ENCODE assay signal across 11 cellular contexts in genomic region chrX:19964017-19964710, GRCh38. TPM values are rescaled to one million over a fixed set of nuclear protein-coding genes. Genes with fewer than 3 reads are reported as not detected.
DNase-seq lines count a peak whose midpoint lies in the region; ATAC-seq and TF ChIP-seq lines count a peak whose summit lies in the region.
"Had no signal": no experiment of that assay in that cellular context is flagged by ENCODE, and none has a peak within 500 bp of the region (broad histone marks: within the 10 kb centered on the region; RNA-seq: fewer than 3 reads in every experiment).

No MANE protein-coding gene starts in this region.

- H3K36me3 ChIP-seq in HEK293 (ENCODE audit: control insufficient read depth in 2 of 2, insufficient read depth in 1 of 2, low read length in 2 of 2) (peaks cover 4 to 9% of the 10 kb centered on the region in 2 experiments; a peak in 2 of 3 replicates), hepatocyte (replicated peaks; ENCODE audit: insufficient read depth, low read depth) (no peaks in the 10 kb centered on the region)

- TF ChIP-seq CTCF in HEK293 (tag by site-specific recombination; IDR thresholded peaks at IDR 0.05) (no peak), activated B cell treated with CpG ODN at 0.5 μM for 24 hours (IDR thresholded peaks at IDR 0.05) (no peak), hepatocyte (IDR thresholded peaks at IDR 0.05; ENCODE audit: poor library complexity) (no peak), omental fat pad (IDR thresholded peaks at IDR 0.05) (no peak), CD14-positive monocyte (IDR thresholded peaks at IDR 0.05) (no peak)

- H3K27me3 ChIP-seq in hepatocyte, result no peaks in the 10 kb centered on the region

- no peaks in the 10 kb centered on the region for H3K79me2 ChIP-seq in hepatocyte

- WGBS in hepatocyte (ENCODE audit: low lambda C conversion rate, missing lambda C conversion rate), result 82% methylated on average over 9 of the region's 9 CpGs

- H3K4me1 ChIP-seq in HEK293 (ENCODE audit: control insufficient read depth, insufficient read depth, low read length) (no peaks in the 10 kb centered on the region), hepatocyte (ENCODE audit: insufficient read depth) (no peaks in the 10 kb centered on the region)

- no peak overlapping the region for H2AFZ ChIP-seq in hepatocyte

- H3K9me3 ChIP-seq in HEK293 (ENCODE audit: control insufficient read depth, insufficient read depth, low read depth, low read length), result no peaks in the 10 kb centered on the region
- no peaks in the 10 kb centered on the region for H3K9me3 ChIP-seq in hepatocyte (ENCODE audit: low read depth)

- H3K9me3 Mint-ChIP-seq in activated B cell treated with CpG ODN at 0.5 μM for 24 hours, result no peaks in the 10 kb centered on the region
- peaks cover 0 to 2% (median 0%) of the 10 kb centered on the region in 7 donors for H3K9me3 Mint-ChIP-seq in CD14-positive monocyte
- H3K9me3 Mint-ChIP-seq: effector memory CD8-positive, alpha-beta T cell had no signal

- intact Hi-C loops in activated B cell treated with CpG ODN at 0.5 μM for 24 hours (cut with micrococcal nuclease), result no loop called here
- intact Hi-C loops in CD14-positive monocyte (cut with micrococcal nuclease), result no loop called here
- intact Hi-C loops in posterior cingulate gyrus (cut with DNase I), result no loop called here

- H3K9me2 ChIP-seq in hepatocyte (replicated peaks; ENCODE audit: insufficient read depth), result no peaks in the 10 kb centered on the region

- H3K4me2 ChIP-seq in hepatocyte, result no peak overlapping the region

- H3K4me3 ChIP-seq in HEK293 (ENCODE audit: low read depth, low read length) (no peak overlapping the region), hepatocyte (no peak overlapping the region)

- H3K27ac ChIP-seq in HEK293 (ENCODE audit: extremely low read depth, low read depth, low read length) (no peak overlapping the region), hepatocyte (no peak overlapping the region)

- peak; percentile 68 for ATAC-seq in GM18508 (IDR thresholded peaks at IDR 0.05; ENCODE audit: insufficient read depth, unreplicated experiment)
- peak; percentile 58 for ATAC-seq in activated B cell treated with CpG ODN at 0.5 μM for 24 hours (ENCODE audit: low read depth)
- ATAC-seq in omental fat pad (ENCODE audit: low FRiP score), result no peak
- ATAC-seq: effector memory CD8-positive, alpha-beta T cell had no signal

- CTCF ChIA-PET in HEK293 (lab: Yijun Ruan, JAX), result no interaction called here
- CTCF ChIA-PET in activated B cell treated with CpG ODN at 0.5 μM for 24 hours (lab: Charles Lee), result no interaction called here

- no peak overlapping the region for H3K27ac Mint-ChIP-seq in activated B cell treated with CpG ODN at 0.5 μM for 24 hours
- H3K27ac Mint-ChIP-seq in CD14-positive monocyte, result no peak overlapping the region

- H3K4me1 Mint-ChIP-seq in activated B cell treated with CpG ODN at 0.5 μM for 24 hours (peaks cover 7% of the 10 kb centered on the region), CD14-positive monocyte (no peaks in the 10 kb centered on the region)

- no peak overlapping the region for H3K4me3 Mint-ChIP-seq in activated B cell treated with CpG ODN at 0.5 μM for 24 hours
- no peak overlapping the region for H3K4me3 Mint-ChIP-seq in CD14-positive monocyte
- H3K4me3 Mint-ChIP-seq: effector memory CD8-positive, alpha-beta T cell had no signal

- no peak for DNase-seq in activated B cell treated with CpG ODN at 0.5 μM for 24 hours
- DNase-seq in stimulated activated CD4-positive, alpha-beta T cell treated with anti-CD3 and anti-CD28 coated beads, Interleukin-15, amount 100 ng/mL, for 48 hours (ENCODE audit: low read depth in 2 of 2), result peak; percentile 21 to 31
- no peak for DNase-seq in hepatocyte (ENCODE audit: low spot score)
- DNase-seq in omental fat pad (ENCODE audit: low spot score), result no peak
- DNase-seq in CD14-positive monocyte (ENCODE audit: low spot score), result no peak
- no peak for DNase-seq in posterior cingulate gyrus
- DNase-seq: effector memory CD8-positive, alpha-beta T cell; GOT3; RPMI8226 had no signal

- POLR2A ChIA-PET in HEK293 (lab: Yijun Ruan, JAX) (no interaction called here), activated B cell treated with CpG ODN at 0.5 μM for 24 hours (lab: Charles Lee) (no interaction called here)

- H4K20me1 ChIP-seq in hepatocyte (ENCODE audit: insufficient read depth, poor library complexity, severe bottlenecking), result no peaks in the 10 kb centered on the region

- H3K27me3 Mint-ChIP-seq in activated B cell treated with CpG ODN at 0.5 μM for 24 hours (no peaks in the 10 kb centered on the region), CD14-positive monocyte (ENCODE audit: low read depth in 3 of 3) (peaks cover 0 to 4% (median 0%) of the 10 kb centered on the region in 3 donors)
- H3K27me3 Mint-ChIP-seq: effector memory CD8-positive, alpha-beta T cell had no signal

- H3K36me3 Mint-ChIP-seq in activated B cell treated with CpG ODN at 0.5 μM for 24 hours (ENCODE audit: low read depth) (peaks cover 37% of the 10 kb centered on the region), CD14-positive monocyte (peaks cover 21 to 28% of the 10 kb centered on the region in 2 donors)

TF ChIP-seq in HEK293, 187 proteins besides CTCF, POLR2A, EP300 and RAD21:
- TF ChIP-seq, protein P1, sequence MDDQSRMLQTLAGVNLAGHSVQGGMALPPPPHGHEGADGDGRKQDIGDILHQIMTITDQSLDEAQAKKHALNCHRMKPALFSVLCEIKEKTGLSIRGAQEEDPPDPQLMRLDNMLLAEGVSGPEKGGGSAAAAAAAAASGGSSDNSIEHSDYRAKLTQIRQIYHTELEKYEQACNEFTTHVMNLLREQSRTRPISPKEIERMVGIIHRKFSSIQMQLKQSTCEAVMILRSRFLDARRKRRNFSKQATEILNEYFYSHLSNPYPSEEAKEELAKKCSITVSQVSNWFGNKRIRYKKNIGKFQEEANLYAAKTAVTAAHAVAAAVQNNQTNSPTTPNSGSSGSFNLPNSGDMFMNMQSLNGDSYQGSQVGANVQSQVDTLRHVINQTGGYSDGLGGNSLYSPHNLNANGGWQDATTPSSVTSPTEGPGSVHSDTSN (CRISPR knock-in tag; IDR thresholded peaks at IDR 0.05), result no peak
- 0 out of 2 replicates have a peak, but pooled peaks have one; percentile 29 for TF ChIP-seq PRDM10 (tag by site-specific recombination; IDR thresholded peaks at IDR 0.05)
TF ChIP-seq in HEK293: peak in this region for 1.

RNA-seq across cellular contexts. Expression of gene BCLAF3, which starts 26.7 kb away (rescaled TPM):
- 11.6 and 15.3 TPM in 2 replicates for total RNA-seq in activated B cell treated with CpG ODN at 0.5 μM for 24 hours
- total RNA-seq in hepatocyte, result 6.6 and 8.1 TPM in 2 replicates
- 6.0 and 7.0 TPM in 2 replicates for polyA plus RNA-seq in hepatocyte
- total RNA-seq in omental fat pad, result 10 to 100 TPM in 1 of 4 donors, 1 to 10 TPM in 3; 5.4 to 19.5 (median 6.0) TPM
- polyA plus RNA-seq in CD14-positive monocyte, result 1 to 10 TPM in 1 of 2 donors, under 1 TPM in 1; 0.87 to 1.1 TPM

Comparison
In these comparisons a context has a peak if more than half of its experiments do, and no peak if none do; other contexts are left out.
1. DNase-seq: peak in stimulated activated CD4-positive, alpha-beta T cell treated with anti-CD3 and anti-CD28 coated beads, Interleukin-15, amount 100 ng/mL, for 48 hours (2 of 2); none in activated B cell treated with CpG ODN at 0.5 μM for 24 hours (single experiment), hepatocyte (single experiment), omental fat pad (single experiment), CD14-positive monocyte (single experiment) and posterior cingulate gyrus (0 of 10).